1 cellular context compared by ENCODE assay signal in the genomic region with DNA sequence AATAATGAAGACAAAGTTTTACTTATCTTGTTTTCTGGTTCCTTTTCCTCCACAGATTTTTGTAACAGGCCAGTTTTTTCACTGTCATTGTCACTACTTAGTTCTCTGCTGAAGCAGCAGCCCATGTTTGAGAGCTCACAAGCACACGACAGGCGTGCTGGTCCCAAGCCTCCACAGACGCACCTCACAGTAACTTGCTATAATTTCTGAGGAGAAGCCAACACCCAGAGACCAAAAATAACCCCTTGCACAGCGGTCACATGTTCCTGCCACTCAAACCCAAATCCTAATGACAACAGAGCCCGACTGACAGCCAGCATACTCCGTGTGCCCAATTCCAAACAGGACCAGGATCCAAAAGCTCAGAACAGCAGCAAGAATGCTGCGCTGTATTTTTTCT.
TF ChIP-seq lines count a peak whose summit lies in the region.

No MANE protein-coding gene starts in this region.

TF ChIP-seq in GM23338, 12 proteins besides CTCF, POLR2A, EP300 and RAD21:
- TF ChIP-seq, protein P1, sequence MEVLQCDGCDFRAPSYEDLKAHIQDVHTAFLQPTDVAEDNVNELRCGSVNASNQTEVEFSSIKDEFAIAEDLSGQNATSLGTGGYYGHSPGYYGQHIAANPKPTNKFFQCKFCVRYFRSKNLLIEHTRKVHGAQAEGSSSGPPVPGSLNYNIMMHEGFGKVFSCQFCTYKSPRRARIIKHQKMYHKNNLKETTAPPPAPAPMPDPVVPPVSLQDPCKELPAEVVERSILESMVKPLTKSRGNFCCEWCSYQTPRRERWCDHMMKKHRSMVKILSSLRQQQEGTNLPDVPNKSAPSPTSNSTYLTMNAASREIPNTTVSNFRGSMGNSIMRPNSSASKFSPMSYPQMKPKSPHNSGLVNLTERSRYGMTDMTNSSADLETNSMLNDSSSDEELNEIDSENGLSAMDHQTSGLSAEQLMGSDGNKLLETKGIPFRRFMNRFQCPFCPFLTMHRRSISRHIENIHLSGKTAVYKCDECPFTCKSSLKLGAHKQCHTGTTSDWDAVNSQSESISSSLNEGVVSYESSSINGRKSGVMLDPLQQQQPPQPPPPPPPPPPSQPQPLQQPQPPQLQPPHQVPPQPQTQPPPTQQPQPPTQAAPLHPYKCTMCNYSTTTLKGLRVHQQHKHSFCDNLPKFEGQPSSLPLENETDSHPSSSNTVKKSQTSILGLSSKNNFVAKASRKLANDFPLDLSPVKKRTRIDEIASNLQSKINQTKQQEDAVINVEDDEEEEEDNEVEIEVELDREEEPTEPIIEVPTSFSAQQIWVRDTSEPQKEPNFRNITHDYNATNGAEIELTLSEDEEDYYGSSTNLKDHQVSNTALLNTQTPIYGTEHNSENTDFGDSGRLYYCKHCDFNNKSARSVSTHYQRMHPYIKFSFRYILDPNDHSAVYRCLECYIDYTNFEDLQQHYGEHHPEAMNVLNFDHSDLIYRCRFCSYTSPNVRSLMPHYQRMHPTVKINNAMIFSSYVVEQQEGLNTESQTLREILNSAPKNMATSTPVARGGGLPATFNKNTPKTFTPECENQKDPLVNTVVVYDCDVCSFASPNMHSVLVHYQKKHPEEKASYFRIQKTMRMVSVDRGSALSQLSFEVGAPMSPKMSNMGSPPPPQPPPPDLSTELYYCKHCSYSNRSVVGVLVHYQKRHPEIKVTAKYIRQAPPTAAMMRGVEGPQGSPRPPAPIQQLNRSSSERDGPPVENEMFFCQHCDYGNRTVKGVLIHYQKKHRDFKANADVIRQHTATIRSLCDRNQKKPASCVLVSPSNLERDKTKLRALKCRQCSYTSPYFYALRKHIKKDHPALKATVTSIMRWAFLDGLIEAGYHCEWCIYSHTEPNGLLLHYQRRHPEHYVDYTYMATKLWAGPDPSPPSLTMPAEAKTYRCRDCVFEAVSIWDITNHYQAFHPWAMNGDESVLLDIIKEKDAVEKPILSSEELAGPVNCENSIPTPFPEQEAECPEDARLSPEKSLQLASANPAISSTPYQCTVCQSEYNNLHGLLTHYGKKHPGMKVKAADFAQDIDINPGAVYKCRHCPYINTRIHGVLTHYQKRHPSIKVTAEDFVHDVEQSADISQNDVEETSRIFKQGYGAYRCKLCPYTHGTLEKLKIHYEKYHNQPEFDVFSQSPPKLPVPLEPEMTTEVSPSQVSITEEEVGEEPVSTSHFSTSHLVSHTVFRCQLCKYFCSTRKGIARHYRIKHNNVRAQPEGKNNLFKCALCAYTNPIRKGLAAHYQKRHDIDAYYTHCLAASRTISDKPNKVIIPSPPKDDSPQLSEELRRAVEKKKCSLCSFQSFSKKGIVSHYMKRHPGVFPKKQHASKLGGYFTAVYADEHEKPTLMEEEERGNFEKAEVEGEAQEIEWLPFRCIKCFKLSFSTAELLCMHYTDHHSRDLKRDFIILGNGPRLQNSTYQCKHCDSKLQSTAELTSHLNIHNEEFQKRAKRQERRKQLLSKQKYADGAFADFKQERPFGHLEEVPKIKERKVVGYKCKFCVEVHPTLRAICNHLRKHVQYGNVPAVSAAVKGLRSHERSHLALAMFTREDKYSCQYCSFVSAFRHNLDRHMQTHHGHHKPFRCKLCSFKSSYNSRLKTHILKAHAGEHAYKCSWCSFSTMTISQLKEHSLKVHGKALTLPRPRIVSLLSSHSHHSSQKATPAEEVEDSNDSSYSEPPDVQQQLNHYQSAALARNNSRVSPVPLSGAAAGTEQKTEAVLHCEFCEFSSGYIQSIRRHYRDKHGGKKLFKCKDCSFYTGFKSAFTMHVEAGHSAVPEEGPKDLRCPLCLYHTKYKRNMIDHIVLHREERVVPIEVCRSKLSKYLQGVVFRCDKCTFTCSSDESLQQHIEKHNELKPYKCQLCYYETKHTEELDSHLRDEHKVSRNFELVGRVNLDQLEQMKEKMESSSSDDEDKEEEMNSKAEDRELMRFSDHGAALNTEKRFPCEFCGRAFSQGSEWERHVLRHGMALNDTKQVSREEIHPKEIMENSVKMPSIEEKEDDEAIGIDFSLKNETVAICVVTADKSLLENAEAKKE (CRISPR knock-in tag; IDR thresholded peaks at IDR 0.05): no peak
- no peak for TF ChIP-seq EZH2phosphoT487 (IDR thresholded peaks at IDR 0.05; ENCODE audit: unreplicated experiment)
- no peak for TF ChIP-seq ZNF331 (CRISPR knock-in tag; IDR thresholded peaks at IDR 0.05; ENCODE audit: low read depth)
- no peak for TF ChIP-seq REST (IDR thresholded peaks at IDR 0.05; ENCODE audit: unreplicated experiment)
- no peak for TF ChIP-seq ZNF114 (CRISPR knock-in tag; IDR thresholded peaks at IDR 0.05)
- TF ChIP-seq CREB1 (CRISPR knock-in tag; IDR thresholded peaks at IDR 0.05; ENCODE audit: low read depth): no peak
- TF ChIP-seq STAT1 (IDR thresholded peaks at IDR 0.05; ENCODE audit: unreplicated experiment): no peak
- no peak for TF ChIP-seq NANOG (IDR thresholded peaks at IDR 0.05; ENCODE audit: borderline replicate concordance)
- no peak for TF ChIP-seq POLR2AphosphoS5 (IDR thresholded peaks at IDR 0.05; ENCODE audit: low read depth)
- TF ChIP-seq JUNB (IDR thresholded peaks at IDR 0.05; ENCODE audit: unreplicated experiment): no peak
- TF ChIP-seq, protein P2, sequence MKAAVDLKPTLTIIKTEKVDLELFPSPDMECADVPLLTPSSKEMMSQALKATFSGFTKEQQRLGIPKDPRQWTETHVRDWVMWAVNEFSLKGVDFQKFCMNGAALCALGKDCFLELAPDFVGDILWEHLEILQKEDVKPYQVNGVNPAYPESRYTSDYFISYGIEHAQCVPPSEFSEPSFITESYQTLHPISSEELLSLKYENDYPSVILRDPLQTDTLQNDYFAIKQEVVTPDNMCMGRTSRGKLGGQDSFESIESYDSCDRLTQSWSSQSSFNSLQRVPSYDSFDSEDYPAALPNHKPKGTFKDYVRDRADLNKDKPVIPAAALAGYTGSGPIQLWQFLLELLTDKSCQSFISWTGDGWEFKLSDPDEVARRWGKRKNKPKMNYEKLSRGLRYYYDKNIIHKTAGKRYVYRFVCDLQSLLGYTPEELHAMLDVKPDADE (IDR thresholded peaks at IDR 0.05): no peak
- TF ChIP-seq EZH2 (IDR thresholded peaks at IDR 0.05; ENCODE audit: low read depth, unreplicated experiment): no peak
TF ChIP-seq in GM23338: peak in this region for 0.
